ENCODE assay signal across 1 cellular context in the genomic region with DNA sequence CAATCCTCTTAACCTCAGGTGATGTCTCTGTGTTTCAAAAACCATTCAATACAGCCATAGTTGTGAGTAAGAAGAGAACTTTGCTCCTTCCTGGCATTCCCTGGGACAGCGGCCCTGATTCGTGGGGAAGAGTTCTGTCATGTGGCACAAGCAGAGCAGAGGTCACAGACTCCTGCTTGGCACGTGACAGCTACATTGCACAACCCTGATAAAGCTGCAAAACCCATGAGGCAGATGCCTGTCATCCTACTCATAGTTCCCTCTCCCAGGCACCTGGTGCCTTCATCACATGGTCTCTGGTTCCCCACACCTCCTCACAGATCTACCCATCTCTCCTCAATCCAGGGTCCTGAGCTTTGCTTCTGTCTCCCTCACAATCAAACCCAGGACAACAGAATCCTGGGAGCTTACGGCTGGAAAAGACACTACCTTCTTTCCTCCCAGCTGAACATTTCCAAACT.
TF ChIP-seq lines count a peak whose summit lies in the region.

No MANE protein-coding gene starts in this region.

TF ChIP-seq in HepG2, 621 proteins besides CTCF, POLR2A, EP300 and RAD21 (continued from another document and continues in another):
- TF ChIP-seq BHLHE40 (IDR thresholded peaks at IDR 0.05; ENCODE audit: low read length) (peak; percentile 100), MATR3 (CRISPR knock-in tag; IDR thresholded peaks at IDR 0.05) (no peak), HMG20B (CRISPR knock-in tag; conservative IDR thresholded peaks at IDR 0.05) (peak; percentile 82), POGZ (CRISPR knock-in tag; IDR thresholded peaks at IDR 0.05) (peak; percentile 99), CBFB (CRISPR knock-in tag; IDR thresholded peaks at IDR 0.05) (peak; percentile 82; the same call in 1 of the 2 replicates), TEAD3 (CRISPR knock-in tag; optimal IDR thresholded peaks at IDR 0.05; ENCODE audit: borderline replicate concordance) (peak; percentile 97), SOX6 (IDR thresholded peaks at IDR 0.05) (no peak), SOX6 (CRISPR knock-in tag; IDR thresholded peaks at IDR 0.05) (peak; percentile 97), IKZF1 (IDR thresholded peaks at IDR 0.05) (no peak), NR2F1 (CRISPR knock-in tag; IDR thresholded peaks at IDR 0.05) (peak; percentile 89 to 93), NPAS2 (CRISPR knock-in tag; IDR thresholded peaks at IDR 0.05; ENCODE audit: borderline replicate concordance) (no peak), ZNF883 (CRISPR knock-in tag; IDR thresholded peaks at IDR 0.05; ENCODE audit: not compliant biosample characterization) (peak; percentile 69), ZNF354B (CRISPR knock-in tag; IDR thresholded peaks at IDR 0.05) (0 out of 2 replicates have a peak, but pooled peaks have one; percentile 30), RORA (CRISPR knock-in tag; IDR thresholded peaks at IDR 0.05) (no peak), SIX4 (CRISPR knock-in tag; IDR thresholded peaks at IDR 0.05) (peak; percentile 92), ZNF160 (CRISPR knock-in tag; IDR thresholded peaks at IDR 0.05) (peak; percentile 84; the same call in 1 of the 2 replicates), HOXA3 (CRISPR knock-in tag; IDR thresholded peaks at IDR 0.05) (peak; percentile 96), ZSCAN30 (CRISPR knock-in tag; IDR thresholded peaks at IDR 0.05) (peak; percentile 31; the same call in 1 of the 2 replicates), PAF1 (CRISPR knock-in tag; IDR thresholded peaks at IDR 0.05) (no peak), TBP (CRISPR knock-in tag; IDR thresholded peaks at IDR 0.05) (no peak), ZNF251 (CRISPR knock-in tag; IDR thresholded peaks at IDR 0.05) (no peak), MYC (CRISPR knock-in tag; IDR thresholded peaks at IDR 0.05; ENCODE audit: borderline replicate concordance) (peak; percentile 97; the same call in 1 of the 2 replicates), REXO4 (CRISPR knock-in tag; IDR thresholded peaks at IDR 0.05; ENCODE audit: borderline replicate concordance) (no peak; the same call in 1 of the 2 replicates), ZNF121 (CRISPR knock-in tag; IDR thresholded peaks at IDR 0.05) (0 out of 2 replicates have a peak, but pooled peaks have one; percentile 53), ZNF232 (CRISPR knock-in tag; IDR thresholded peaks at IDR 0.05; ENCODE audit: borderline replicate concordance) (peak; percentile 97), TARDBP (CRISPR knock-in tag; IDR thresholded peaks at IDR 0.05) (peak; percentile 96), CENPT (CRISPR knock-in tag; IDR thresholded peaks at IDR 0.05; ENCODE audit: low read depth) (no peak), KLF11 (CRISPR knock-in tag; IDR thresholded peaks at IDR 0.05) (peak; percentile 95), ZNF7 (CRISPR knock-in tag; IDR thresholded peaks at IDR 0.05) (no peak), ZBTB3 (CRISPR knock-in tag; IDR thresholded peaks at IDR 0.05; ENCODE audit: borderline replicate concordance, low read depth) (no peak), TCF7 (IDR thresholded peaks at IDR 0.05; ENCODE audit: low read depth) (peak; percentile 78), HOXA9 (CRISPR knock-in tag; IDR thresholded peaks at IDR 0.05; ENCODE audit: borderline replicate concordance) (no peak), DMAP1 (CRISPR knock-in tag; IDR thresholded peaks at IDR 0.05) (peak; percentile 95), FOSL2 (CRISPR knock-in tag; IDR thresholded peaks at IDR 0.05) (peak; percentile 97), MTF1 (CRISPR knock-in tag; IDR thresholded peaks at IDR 0.05) (0 out of 2 replicates have a peak, but pooled peaks have one; percentile 63), NCOA5 (CRISPR knock-in tag; IDR thresholded peaks at IDR 0.05) (no peak), KDM3A (CRISPR knock-in tag; IDR thresholded peaks at IDR 0.05; ENCODE audit: low read depth) (peak; percentile 97), NFYB (CRISPR knock-in tag; IDR thresholded peaks at IDR 0.05) (peak; percentile 71), MEF2D (CRISPR knock-in tag; IDR thresholded peaks at IDR 0.05) (peak; percentile 97), YY1 (IDR thresholded peaks at IDR 0.05; ENCODE audit: insufficient read depth, insufficient replicate concordance, low read depth, low read length) (no peak), SALL1 (CRISPR knock-in tag; IDR thresholded peaks at IDR 0.05) (peak; percentile 99), NRL (CRISPR knock-in tag; IDR thresholded peaks at IDR 0.05; ENCODE audit: borderline replicate concordance) (peak; percentile 92), PCBP2 (optimal IDR thresholded peaks at IDR 0.05; ENCODE audit: low read depth, low read length, poor library complexity, severe bottlenecking) (no peak), POLR2AphosphoS2 (IDR thresholded peaks at IDR 0.05; ENCODE audit: low read depth, low read length) (no peak), ZNF260 (CRISPR knock-in tag; IDR thresholded peaks at IDR 0.05; ENCODE audit: borderline replicate concordance, low read depth) (no peak), ZFP90 (CRISPR knock-in tag; IDR thresholded peaks at IDR 0.05; ENCODE audit: borderline replicate concordance) (0 out of 2 replicates have a peak, but pooled peaks have one; percentile 53)
- TF ChIP-seq, protein P1, sequence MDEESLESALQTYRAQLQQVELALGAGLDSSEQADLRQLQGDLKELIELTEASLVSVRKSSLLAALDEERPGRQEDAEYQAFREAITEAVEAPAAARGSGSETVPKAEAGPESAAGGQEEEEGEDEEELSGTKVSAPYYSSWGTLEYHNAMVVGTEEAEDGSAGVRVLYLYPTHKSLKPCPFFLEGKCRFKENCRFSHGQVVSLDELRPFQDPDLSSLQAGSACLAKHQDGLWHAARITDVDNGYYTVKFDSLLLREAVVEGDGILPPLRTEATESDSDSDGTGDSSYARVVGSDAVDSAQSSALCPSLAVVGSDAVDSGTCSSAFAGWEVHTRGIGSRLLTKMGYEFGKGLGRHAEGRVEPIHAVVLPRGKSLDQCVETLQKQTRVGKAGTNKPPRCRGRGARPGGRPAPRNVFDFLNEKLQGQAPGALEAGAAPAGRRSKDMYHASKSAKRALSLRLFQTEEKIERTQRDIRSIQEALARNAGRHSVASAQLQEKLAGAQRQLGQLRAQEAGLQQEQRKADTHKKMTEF (CRISPR knock-in tag; IDR thresholded peaks at IDR 0.05) = peak; percentile 98
- TF ChIP-seq, protein P2, sequence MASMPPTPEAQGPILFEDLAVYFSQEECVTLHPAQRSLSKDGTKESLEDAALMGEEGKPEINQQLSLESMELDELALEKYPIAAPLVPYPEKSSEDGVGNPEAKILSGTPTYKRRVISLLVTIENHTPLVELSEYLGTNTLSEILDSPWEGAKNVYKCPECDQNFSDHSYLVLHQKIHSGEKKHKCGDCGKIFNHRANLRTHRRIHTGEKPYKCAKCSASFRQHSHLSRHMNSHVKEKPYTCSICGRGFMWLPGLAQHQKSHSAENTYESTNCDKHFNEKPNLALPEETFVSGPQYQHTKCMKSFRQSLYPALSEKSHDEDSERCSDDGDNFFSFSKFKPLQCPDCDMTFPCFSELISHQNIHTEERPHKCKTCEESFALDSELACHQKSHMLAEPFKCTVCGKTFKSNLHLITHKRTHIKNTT (CRISPR knock-in tag; IDR thresholded peaks at IDR 0.05) = no peak
- TF ChIP-seq, protein P3, sequence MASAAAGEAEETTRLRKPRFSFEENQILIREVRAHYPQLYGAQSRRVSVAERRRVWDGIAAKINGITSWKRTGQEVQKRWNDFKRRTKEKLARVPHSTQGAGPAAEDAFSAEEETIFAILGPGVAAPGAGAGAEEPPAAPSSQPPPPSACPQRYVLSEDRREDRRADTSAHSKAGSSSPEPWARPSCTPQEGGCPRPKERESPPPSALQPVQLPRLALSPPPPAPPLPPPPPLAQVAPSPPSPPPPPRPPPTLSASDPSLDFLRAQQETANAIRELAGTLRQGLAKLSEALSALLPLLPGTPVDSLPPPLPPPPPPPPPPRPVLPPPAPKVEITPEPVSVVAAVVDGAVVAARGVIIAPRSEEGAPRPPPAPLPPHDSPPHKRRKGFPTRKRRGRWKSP (CRISPR knock-in tag; IDR thresholded peaks at IDR 0.05) = peak; percentile 96
- TF ChIP-seq, protein P4, sequence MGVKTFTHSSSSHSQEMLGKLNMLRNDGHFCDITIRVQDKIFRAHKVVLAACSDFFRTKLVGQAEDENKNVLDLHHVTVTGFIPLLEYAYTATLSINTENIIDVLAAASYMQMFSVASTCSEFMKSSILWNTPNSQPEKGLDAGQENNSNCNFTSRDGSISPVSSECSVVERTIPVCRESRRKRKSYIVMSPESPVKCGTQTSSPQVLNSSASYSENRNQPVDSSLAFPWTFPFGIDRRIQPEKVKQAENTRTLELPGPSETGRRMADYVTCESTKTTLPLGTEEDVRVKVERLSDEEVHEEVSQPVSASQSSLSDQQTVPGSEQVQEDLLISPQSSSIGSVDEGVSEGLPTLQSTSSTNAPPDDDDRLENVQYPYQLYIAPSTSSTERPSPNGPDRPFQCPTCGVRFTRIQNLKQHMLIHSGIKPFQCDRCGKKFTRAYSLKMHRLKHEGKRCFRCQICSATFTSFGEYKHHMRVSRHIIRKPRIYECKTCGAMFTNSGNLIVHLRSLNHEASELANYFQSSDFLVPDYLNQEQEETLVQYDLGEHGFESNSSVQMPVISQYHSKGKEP (CRISPR knock-in tag; IDR thresholded peaks at IDR 0.05) = peak; percentile 92
- TF ChIP-seq, protein P5, sequence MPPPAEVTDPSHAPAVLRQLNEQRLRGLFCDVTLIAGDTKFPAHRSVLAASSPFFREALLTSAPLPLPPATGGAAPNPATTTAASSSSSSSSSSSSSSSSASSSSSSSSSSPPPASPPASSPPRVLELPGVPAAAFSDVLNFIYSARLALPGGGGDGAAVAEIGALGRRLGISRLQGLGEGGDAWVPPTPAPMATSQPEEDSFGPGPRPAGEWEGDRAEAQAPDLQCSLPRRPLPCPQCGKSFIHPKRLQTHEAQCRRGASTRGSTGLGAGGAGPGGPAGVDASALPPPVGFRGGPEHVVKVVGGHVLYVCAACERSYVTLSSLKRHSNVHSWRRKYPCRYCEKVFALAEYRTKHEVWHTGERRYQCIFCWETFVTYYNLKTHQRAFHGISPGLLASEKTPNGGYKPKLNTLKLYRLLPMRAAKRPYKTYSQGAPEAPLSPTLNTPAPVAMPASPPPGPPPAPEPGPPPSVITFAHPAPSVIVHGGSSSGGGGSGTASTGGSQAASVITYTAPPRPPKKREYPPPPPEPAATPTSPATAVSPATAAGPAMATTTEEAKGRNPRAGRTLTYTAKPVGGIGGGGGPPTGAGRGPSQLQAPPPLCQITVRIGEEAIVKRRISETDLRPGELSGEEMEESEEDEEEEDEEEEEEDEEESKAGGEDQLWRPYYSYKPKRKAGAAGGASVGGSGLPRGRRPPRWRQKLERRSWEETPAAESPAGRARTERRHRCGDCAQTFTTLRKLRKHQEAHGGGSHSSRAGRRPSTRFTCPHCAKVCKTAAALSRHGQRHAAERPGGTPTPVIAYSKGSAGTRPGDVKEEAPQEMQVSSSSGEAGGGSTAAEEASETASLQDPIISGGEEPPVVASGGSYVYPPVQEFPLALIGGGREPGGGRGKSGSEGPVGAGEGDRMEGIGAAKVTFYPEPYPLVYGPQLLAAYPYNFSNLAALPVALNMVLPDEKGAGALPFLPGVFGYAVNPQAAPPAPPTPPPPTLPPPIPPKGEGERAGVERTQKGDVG (CRISPR knock-in tag; IDR thresholded peaks at IDR 0.05; ENCODE audit: borderline replicate concordance) = peak; percentile 69; the same call in 1 of the 2 replicates
- TF ChIP-seq, protein P6, sequence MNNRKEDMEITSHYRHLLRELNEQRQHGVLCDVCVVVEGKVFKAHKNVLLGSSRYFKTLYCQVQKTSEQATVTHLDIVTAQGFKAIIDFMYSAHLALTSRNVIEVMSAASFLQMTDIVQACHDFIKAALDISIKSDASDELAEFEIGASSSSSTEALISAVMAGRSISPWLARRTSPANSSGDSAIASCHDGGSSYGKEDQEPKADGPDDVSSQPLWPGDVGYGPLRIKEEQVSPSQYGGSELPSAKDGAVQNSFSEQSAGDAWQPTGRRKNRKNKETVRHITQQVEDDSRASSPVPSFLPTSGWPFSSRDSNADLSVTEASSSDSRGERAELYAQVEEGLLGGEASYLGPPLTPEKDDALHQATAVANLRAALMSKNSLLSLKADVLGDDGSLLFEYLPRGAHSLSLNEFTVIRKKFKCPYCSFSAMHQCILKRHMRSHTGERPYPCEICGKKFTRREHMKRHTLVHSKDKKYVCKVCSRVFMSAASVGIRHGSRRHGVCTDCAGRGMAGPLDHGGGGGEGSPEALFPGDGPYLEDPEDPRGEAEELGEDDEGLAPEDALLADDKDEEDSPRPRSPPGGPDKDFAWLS (CRISPR knock-in tag; IDR thresholded peaks at IDR 0.05; ENCODE audit: borderline replicate concordance) = no peak
- TF ChIP-seq, protein P7, sequence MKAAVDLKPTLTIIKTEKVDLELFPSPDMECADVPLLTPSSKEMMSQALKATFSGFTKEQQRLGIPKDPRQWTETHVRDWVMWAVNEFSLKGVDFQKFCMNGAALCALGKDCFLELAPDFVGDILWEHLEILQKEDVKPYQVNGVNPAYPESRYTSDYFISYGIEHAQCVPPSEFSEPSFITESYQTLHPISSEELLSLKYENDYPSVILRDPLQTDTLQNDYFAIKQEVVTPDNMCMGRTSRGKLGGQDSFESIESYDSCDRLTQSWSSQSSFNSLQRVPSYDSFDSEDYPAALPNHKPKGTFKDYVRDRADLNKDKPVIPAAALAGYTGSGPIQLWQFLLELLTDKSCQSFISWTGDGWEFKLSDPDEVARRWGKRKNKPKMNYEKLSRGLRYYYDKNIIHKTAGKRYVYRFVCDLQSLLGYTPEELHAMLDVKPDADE (CRISPR knock-in tag; IDR thresholded peaks at IDR 0.05) = no peak
- TF ChIP-seq, protein P8, sequence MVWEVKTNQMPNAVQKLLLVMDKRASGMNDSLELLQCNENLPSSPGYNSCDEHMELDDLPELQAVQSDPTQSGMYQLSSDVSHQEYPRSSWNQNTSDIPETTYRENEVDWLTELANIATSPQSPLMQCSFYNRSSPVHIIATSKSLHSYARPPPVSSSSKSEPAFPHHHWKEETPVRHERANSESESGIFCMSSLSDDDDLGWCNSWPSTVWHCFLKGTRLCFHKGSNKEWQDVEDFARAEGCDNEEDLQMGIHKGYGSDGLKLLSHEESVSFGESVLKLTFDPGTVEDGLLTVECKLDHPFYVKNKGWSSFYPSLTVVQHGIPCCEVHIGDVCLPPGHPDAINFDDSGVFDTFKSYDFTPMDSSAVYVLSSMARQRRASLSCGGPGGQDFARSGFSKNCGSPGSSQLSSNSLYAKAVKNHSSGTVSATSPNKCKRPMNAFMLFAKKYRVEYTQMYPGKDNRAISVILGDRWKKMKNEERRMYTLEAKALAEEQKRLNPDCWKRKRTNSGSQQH (CRISPR knock-in tag; IDR thresholded peaks at IDR 0.05; ENCODE audit: low read depth) = peak; percentile 93; the same call in 1 of the 2 replicates
- TF ChIP-seq, protein P9, sequence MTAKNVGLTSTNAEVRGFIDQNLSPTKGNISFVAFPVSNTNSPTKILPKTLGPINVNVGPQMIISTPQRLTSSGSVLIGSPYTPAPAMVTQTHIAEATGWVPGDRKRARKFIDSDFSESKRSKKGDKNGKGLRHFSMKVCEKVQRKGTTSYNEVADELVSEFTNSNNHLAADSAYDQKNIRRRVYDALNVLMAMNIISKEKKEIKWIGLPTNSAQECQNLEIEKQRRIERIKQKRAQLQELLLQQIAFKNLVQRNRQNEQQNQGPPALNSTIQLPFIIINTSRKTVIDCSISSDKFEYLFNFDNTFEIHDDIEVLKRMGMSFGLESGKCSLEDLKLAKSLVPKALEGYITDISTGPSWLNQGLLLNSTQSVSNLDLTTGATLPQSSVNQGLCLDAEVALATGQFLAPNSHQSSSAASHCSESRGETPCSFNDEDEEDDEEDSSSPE (CRISPR knock-in tag; IDR thresholded peaks at IDR 0.05) = peak; percentile 86
